ENCODE assay signal across 1 cellular context in the genomic region with DNA sequence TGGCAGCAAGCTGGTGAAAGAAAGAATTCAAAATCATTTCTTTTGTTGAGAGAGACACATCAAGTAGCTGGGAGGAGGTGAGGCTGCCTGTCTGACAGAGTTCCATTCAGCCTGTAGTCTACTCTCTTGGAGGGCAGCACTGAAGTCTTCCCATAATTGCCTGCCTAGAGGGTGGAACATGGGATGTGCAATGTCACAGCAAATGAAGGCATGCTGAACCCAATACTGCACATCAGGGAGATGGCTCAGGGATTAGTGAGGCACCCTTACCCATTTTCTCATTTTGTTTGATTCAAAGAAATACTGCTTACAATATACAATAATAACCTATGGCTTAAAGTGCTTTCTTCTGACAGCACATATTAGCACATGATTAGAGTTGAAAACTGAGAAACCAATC.
TF ChIP-seq lines count a peak whose summit lies in the region.

No MANE protein-coding gene starts in this region.

TF ChIP-seq in SK-N-SH, 30 proteins besides CTCF, POLR2A, EP300 and RAD21 (continued from another document):
- TF ChIP-seq MEF2A (IDR thresholded peaks at IDR 0.05; ENCODE audit: borderline replicate concordance, low read depth) = no peak
